8 cellular contexts compared by ENCODE assay signal in genomic region chr19:29528350-29528945, GRCh38. TPM values are rescaled to one million over a fixed set of nuclear protein-coding genes. Genes with fewer than 3 reads are reported as not detected.
A peak's percentile ranks its signal among the peaks of the same experiment; 100 is the strongest.
DNase-seq lines count a peak whose midpoint lies in the region; ATAC-seq and TF ChIP-seq lines count a peak whose summit lies in the region.

No MANE protein-coding gene starts in this region.

- no peaks in the 10 kb centered on the region for H3K36me3 Mint-ChIP-seq in brain
- no peaks in the 10 kb centered on the region for H3K36me3 Mint-ChIP-seq in immature natural killer cell

- TF ChIP-seq EP300 in Ishikawa (IDR thresholded peaks at IDR 0.05; ENCODE audit: borderline replicate concordance): no peak

- H3K4me1 Mint-ChIP-seq in brain (peaks cover 25% of the 10 kb centered on the region), immature natural killer cell (peaks cover 16 to 24% of the 10 kb centered on the region in 2 donors)

- peak; percentile 76 for TF ChIP-seq RAD21 in Ishikawa (IDR thresholded peaks at IDR 0.05; ENCODE audit: low read depth)

- peak; percentile 16 for DNase-seq in T-helper 9 cell
- DNase-seq in immature natural killer cell: peak; percentile 6 to 51 (median 30)
- DNase-seq in stimulated activated CD4-positive, alpha-beta T cell treated with anti-CD3 and anti-CD28 coated beads, Interleukin-12 subunit alpha, Interleukin-12 subunit beta, amount 100 ng/mL, for 24 hours (ENCODE audit: low read depth in 2 of 2): peak; percentile 37 to 72
- DNase-seq in GDM1 (lab: John Stamatoyannopoulos, UW): no peak

- H3K4me3 Mint-ChIP-seq in brain: peak overlapping the region; percentile 81 to 86 (median 83)
- H3K4me3 Mint-ChIP-seq in immature natural killer cell: peak overlapping the region; percentile 40 to 71 (median 67)

- ATAC-seq in GM18511 (IDR thresholded peaks at IDR 0.05; ENCODE audit: unreplicated experiment): peak; percentile 82

- H3K27me3 Mint-ChIP-seq in brain (peaks cover 85% of the 10 kb centered on the region), immature natural killer cell (ENCODE audit: low read depth in 3 of 3) (peaks cover 13 to 38% (median 37%) of the 10 kb centered on the region in 3 donors)

- H3K27ac ChIP-seq in 22Rv1: no peak overlapping the region

- H3K9me3 Mint-ChIP-seq in brain (peaks cover under 1 to 10% (median 8%) of the 10 kb centered on the region in 5 experiments), immature natural killer cell (peaks cover 0 to 2% (median 0%) of the 10 kb centered on the region in 6 donors)

- TF ChIP-seq CTCF in 22Rv1 (IDR thresholded peaks at IDR 0.05) (peak; percentile 94), brain (conservative IDR thresholded peaks at IDR 0.05) (peak; percentile 91 to 97)

- H3K27ac Mint-ChIP-seq in brain (peak overlapping the region in 4 of 5 experiments; percentile 45 to 83 (median 68)), immature natural killer cell (no peak overlapping the region)

TF ChIP-seq in Ishikawa, 13 proteins besides CTCF, POLR2A, EP300 and RAD21:
- TF ChIP-seq FOXM1 (IDR thresholded peaks at IDR 0.05; ENCODE audit: borderline replicate concordance, low read depth) (no peak), MAX (IDR thresholded peaks at IDR 0.05) (peak; percentile 23; the same call in 1 of the 2 replicates), EGR1 (IDR thresholded peaks at IDR 0.05) (no peak), REST (IDR thresholded peaks at IDR 0.05; ENCODE audit: low read depth) (no peak), TCF12 (IDR thresholded peaks at IDR 0.05; ENCODE audit: low read depth) (no peak)

RNA-seq across cellular contexts. Expression of gene VSTM2B, which starts 2.7 kb away (rescaled TPM):
- polyA plus RNA-seq in brain (ENCODE audit: insufficient read depth, low read depth, low replicate concordance): 6.8 TPM
- under 1 TPM in 2 of 3 donors, not detected in 1; 0.41 to 0.48 TPM for polyA plus RNA-seq in immature natural killer cell

Comparison
In these comparisons a context has a peak if more than half of its experiments do, and no peak if none do; other contexts are left out.
1. H3K27ac Mint-ChIP-seq: peak in brain (4 of 5); none in immature natural killer cell (0 of 6).